ENCODE assay signal across 15 cellular contexts in genomic region chr20:63859166-63859699, GRCh38. TPM values are rescaled to one million over a fixed set of nuclear protein-coding genes. Genes with fewer than 3 reads are reported as not detected.
DNase-seq lines count a peak whose midpoint lies in the region; ATAC-seq, FAIRE-seq and TF ChIP-seq lines count a peak whose summit lies in the region.
"Had no signal": no experiment of that assay in that cellular context is flagged by ENCODE, and none has a peak within 500 bp of the region (broad histone marks: within the 10 kb centered on the region; RNA-seq: fewer than 3 reads in every experiment).

No MANE protein-coding gene starts in this region.

- H3K27ac ChIP-seq in HepG2 (ENCODE audit: extremely low read length, insufficient read depth, low read length): peak overlapping the region; percentile 47
- no peak overlapping the region for H3K27ac ChIP-seq in right lobe of liver
- H3K27ac ChIP-seq in uterus: peak overlapping the region; percentile 58 to 78
- H3K27ac ChIP-seq: tibial artery had no signal

- no peaks in the 10 kb centered on the region for H3K9me3 Mint-ChIP-seq in chondrocyte (ENCODE audit: low read depth)
- H3K9me3 Mint-ChIP-seq in naive thymus-derived CD8-positive, alpha-beta T cell: no peaks in the 10 kb centered on the region
- H3K9me3 Mint-ChIP-seq in natural killer cell: no peaks in the 10 kb centered on the region

- H3K36me3 ChIP-seq in HepG2 (replicated peaks in 1 of 2; ENCODE audit: control insufficient read depth in 1 of 2, insufficient read depth in 2 of 2, low read length in 2 of 2) (peaks cover 0 to 2% of the 10 kb centered on the region in 2 experiments; a peak in 1 of 5 replicates), right lobe of liver (peaks cover 0 to 8% (median 0%) of the 10 kb centered on the region in 4 donors), uterus (no peaks in the 10 kb centered on the region)

- H3K27ac Mint-ChIP-seq in chondrocyte (ENCODE audit: unreplicated experiment) (peak overlapping the region; percentile 41), natural killer cell (peak overlapping the region in 1 of 2 donors; percentile 40)
- H3K27ac Mint-ChIP-seq in naive thymus-derived CD8-positive, alpha-beta T cell: peak overlapping the region; percentile 77 to 94 (median 89)

- TF ChIP-seq EP300 in HepG2 (IDR thresholded peaks at IDR 0.05; ENCODE audit: low read depth in 2 of 2, low read length in 2 of 2): no peak
- no peak; the same call in 1 of the 2 replicates for TF ChIP-seq EP300 in HepG2 (CRISPR knock-in tag; IDR thresholded peaks at IDR 0.05; ENCODE audit: borderline replicate concordance)

- peaks cover 2% of the 10 kb centered on the region for H3K79me2 ChIP-seq in HepG2 (ENCODE audit: insufficient read depth, low read length)

- peak in 1 of 2 experiments; percentile 32; a peak in 1 of 4 replicates for TF ChIP-seq POLR2A in HepG2 (IDR thresholded peaks at IDR 0.05; ENCODE audit: insufficient read depth in 1 of 2, low read depth in 2 of 2, low read length in 2 of 2)
- TF ChIP-seq POLR2A in right lobe of liver (IDR thresholded peaks at IDR 0.05): no peak
- no peak for TF ChIP-seq POLR2A in uterus (IDR thresholded peaks at IDR 0.05)

- peaks cover 3 to 11% of the 10 kb centered on the region in 2 experiments; a peak in 4 of 5 replicates for H3K27me3 ChIP-seq in HepG2 (ENCODE audit: control insufficient read depth in 1 of 2, insufficient read depth in 2 of 2, low read length in 2 of 2)
- no peaks in the 10 kb centered on the region for H3K27me3 ChIP-seq in right lobe of liver
- no peaks in the 10 kb centered on the region for H3K27me3 ChIP-seq in uterus

- no peak for FAIRE-seq in HepG2 (lab: Jason Lieb, UNC)

- BruUV-seq in HepG2 (replicated peaks; lab: Mats Ljungman, UMichigan): no TSS peak

- peak overlapping the region; percentile 87 for H3K4me2 ChIP-seq in HepG2 (ENCODE audit: low read depth, low read length)

- peak overlapping the region; percentile 42 to 65 (median 46) for H3K4me3 ChIP-seq in HepG2 (replicated peaks in 1 of 3; ENCODE audit: insufficient read depth in 1 of 3, low read depth in 2 of 3, low read length in 3 of 3)
- H3K4me3 ChIP-seq in right lobe of liver: no peak overlapping the region
- no peak overlapping the region for H3K4me3 ChIP-seq in uterus
- H3K4me3 ChIP-seq: tibial artery had no signal

- ATAC-seq in HepG2 (no peak; the same call in 2 of the 3 replicates), right lobe of liver (no peak), natural killer cell (no peak)
- no peak for ATAC-seq in naive thymus-derived CD8-positive, alpha-beta T cell

- intact Hi-C loops in HepG2 (cut with micrococcal nuclease; ENCODE audit: unreplicated experiment) (no loop called here), right lobe of liver (cut with DNase I) (no loop called here), uterus (cut with DNase I; ENCODE audit: low total_unique reads) (no loop called here), natural killer cell (cut with micrococcal nuclease) (no loop called here)

- in situ Hi-C loops in HepG2 (cut with HindIII; ENCODE audit: extremely low pct_ligation_motif_present, low pct_unique_long_range_greater_than_20kb): loop anchor here (5.0 kb wide), 3 partner anchors 37 to 152 kb away; partner anchors contain the start of genes ARFRP1 and ZGPAT

- TF ChIP-seq CTCF in HepG2 (CRISPR knock-in tag; IDR thresholded peaks at IDR 0.05) (no peak), right lobe of liver (IDR thresholded peaks at IDR 0.05) (no peak), chondrocyte (IDR thresholded peaks at IDR 0.05) (no peak), uterus (IDR thresholded peaks at IDR 0.05) (no peak), natural killer cell (IDR thresholded peaks at IDR 0.05) (no peak)

- H3K36me3 Mint-ChIP-seq in chondrocyte (ENCODE audit: low read depth) (peaks cover 2% of the 10 kb centered on the region), natural killer cell (no peaks in the 10 kb centered on the region)
- H3K36me3 Mint-ChIP-seq in naive thymus-derived CD8-positive, alpha-beta T cell: peaks cover 0 to 8% (median 6%) of the 10 kb centered on the region in 3 donors

- H3K9me3 ChIP-seq in HepG2 (ENCODE audit: low read length) (no peaks in the 10 kb centered on the region), right lobe of liver (no peaks in the 10 kb centered on the region), uterus (no peaks in the 10 kb centered on the region)
- H3K9me3 ChIP-seq: tibial artery had no signal

- no peak overlapping the region for H3K4me3 Mint-ChIP-seq in chondrocyte (ENCODE audit: unreplicated experiment)
- H3K4me3 Mint-ChIP-seq in naive thymus-derived CD8-positive, alpha-beta T cell: peak overlapping the region; percentile 52 to 85 (median 74)
- no peak overlapping the region for H3K4me3 Mint-ChIP-seq in natural killer cell

- H3K4me1 Mint-ChIP-seq in chondrocyte (ENCODE audit: low read depth) (peaks cover 33% of the 10 kb centered on the region), natural killer cell (peaks cover 13 to 39% of the 10 kb centered on the region in 2 donors)
- H3K4me1 Mint-ChIP-seq in naive thymus-derived CD8-positive, alpha-beta T cell: peaks cover 21 to 50% (median 46%) of the 10 kb centered on the region in 4 donors

- H4K20me1 ChIP-seq in HepG2 (ENCODE audit: insufficient read depth, low read length): no peaks in the 10 kb centered on the region

- POLR2A ChIA-PET in HepG2 (lab: Yijun Ruan, JAX): interaction anchor here (0.9 to 1.6 kb wide), 11 partner anchors 11 to 224 kb away, joined by 3 to 15 read pairs (median 4); partner anchors contain the start of genes ARFRP1, SLC2A4RG and ZGPAT
- POLR2A ChIA-PET in naive thymus-derived CD8-positive, alpha-beta T cell (lab: Charles Lee): interaction anchor here (0.6 to 1.3 kb wide), 3 partner anchors 109 to 338 kb away, joined by 3 read pairs; partner anchors contain the start of gene PPDPF

- no peak for TF ChIP-seq RAD21 in HepG2 (CRISPR knock-in tag; IDR thresholded peaks at IDR 0.05)

- H3K4me1 ChIP-seq in HepG2 (ENCODE audit: insufficient read depth, low read length): peaks cover 66% of the 10 kb centered on the region
- H3K4me1 ChIP-seq in right lobe of liver: peaks cover 0 to 9% (median 5%) of the 10 kb centered on the region in 4 donors
- peaks cover 0 to 40% of the 10 kb centered on the region in 2 donors for H3K4me1 ChIP-seq in uterus

- DNase-seq in HepG2 (ENCODE audit: low spot score): no peak
- no peak for DNase-seq in right lobe of liver
- DNase-seq in chondrocyte (ENCODE audit: low spot score): no peak
- DNase-seq in naive thymus-derived CD8-positive, alpha-beta T cell: no peak
- no peak for DNase-seq in uterus
- DNase-seq in natural killer cell: no peak
- no peak for DNase-seq in activated gamma-delta T cell treated with Interleukin-2 at 50 U/mL for 16 hours
- DNase-seq in DMS114 treated with DMSO at 0.1 percent for 48 hours (lab: John Stamatoyannopoulos, UW; ENCODE audit: unreplicated experiment): no peak
- DNase-seq: activated T-cell treated with anti-CD3 and anti-CD28 coated beads for 4 hours; AML-193; NCI-H2171 treated with DMSO at 0.1 percent for 48 hours; stimulated activated CD4-positive, alpha-beta T cell treated with anti-CD3 and anti-CD28 coated beads, Interleukin-4, amount 100 ng/mL, for 1 hour; tibial artery had no signal

- 54% methylated on average over 7 of the region's 7 CpGs for WGBS in HepG2 (ENCODE audit: low lambda C conversion rate)
- 70% methylated on average over 2 of the region's 7 CpGs for WGBS in right lobe of liver (ENCODE audit: insufficient coverage, low coverage, low lambda C conversion rate, missing lambda C conversion rate)

- H2AFZ ChIP-seq in HepG2 (ENCODE audit: low read length): no peak overlapping the region

- H3K9ac ChIP-seq in HepG2 (ENCODE audit: insufficient read depth, low read depth, low read length): peak overlapping the region; percentile 60

- CTCF ChIA-PET in HepG2 (lab: Yijun Ruan, JAX; ENCODE audit: low intra/inter-chr PET ratio, low total read pairs): interaction anchor here (1.3 to 1.4 kb wide), 2 partner anchors 73 to 153 kb away, joined by 4 to 5 read pairs; no protein-coding TSS in a partner anchor

- no peaks in the 10 kb centered on the region for H3K27me3 Mint-ChIP-seq in chondrocyte (ENCODE audit: low read depth)
- H3K27me3 Mint-ChIP-seq in naive thymus-derived CD8-positive, alpha-beta T cell: no peaks in the 10 kb centered on the region
- H3K27me3 Mint-ChIP-seq in natural killer cell (ENCODE audit: low read depth in 2 of 2): no peaks in the 10 kb centered on the region

RNA-seq across cellular contexts. Expression of gene ABHD16B, which starts 2.1 kb away (rescaled TPM):
- total RNA-seq in HepG2 (2016; rRNA removed; fragmentation: Illumina TruSeq; extraction: Trizol) (not detected in 2 replicates), right lobe of liver (not detected), chondrocyte (not detected in 3 replicates), uterus (not detected), natural killer cell (not detected)
- total RNA-seq in HepG2 (2016; cell fraction: cytosol; rRNA removed; fragmentation: Illumina TruSeq; extraction: Trizol; ENCODE audit: low read depth): not detected in 2 replicates
- not detected in 2 replicates for total RNA-seq in HepG2 (2016; cell fraction: insoluble cytoplasmic fraction; rRNA removed; fragmentation: Illumina TruSeq; extraction: Trizol)
- not detected in 2 replicates for total RNA-seq in HepG2 (2016; cell fraction: membrane; rRNA removed; fragmentation: Illumina TruSeq; extraction: Trizol)
- not detected in 2 replicates for total RNA-seq in HepG2 (2016; cell fraction: nucleus; rRNA removed; fragmentation: Illumina TruSeq; extraction: Trizol)
- polyA plus RNA-seq in HepG2 (2011; rRNA removed): not detected in 2 replicates
- not detected in 2 replicates for polyA plus RNA-seq in HepG2 (2011; cell fraction: cytosol; rRNA removed)
- polyA plus RNA-seq in HepG2 (2011; cell fraction: nucleus; rRNA removed): not detected in 2 replicates
- polyA plus RNA-seq in HepG2 (2012): not detected in 2 replicates
- polyA plus RNA-seq in HepG2 (2016; cell fraction: cytosol; fragmentation: Illumina TruSeq; extraction: Trizol; ENCODE audit: low read depth): not detected in 2 replicates
- not detected in 2 replicates for polyA plus RNA-seq in HepG2 (2016; cell fraction: insoluble cytoplasmic fraction; fragmentation: Illumina TruSeq; extraction: Trizol; ENCODE audit: low read depth)
- polyA plus RNA-seq in HepG2 (2016; cell fraction: membrane; fragmentation: Illumina TruSeq; extraction: Trizol; ENCODE audit: low read depth): not detected in 2 replicates
- polyA plus RNA-seq in HepG2 (2016; cell fraction: nucleus; fragmentation: Illumina TruSeq; extraction: Trizol; ENCODE audit: insufficient read depth, low read depth): not detected in 2 replicates
- polyA minus RNA-seq in HepG2 (2011; rRNA and poly(A)+ RNA removed; ENCODE audit: low replicate concordance): not detected in 2 replicates
- polyA minus RNA-seq in HepG2 (2011; cell fraction: cytosol; rRNA and poly(A)+ RNA removed): not detected in 2 replicates
- polyA minus RNA-seq in HepG2 (2011; cell fraction: nucleus; rRNA and poly(A)+ RNA removed): not detected in 2 replicates
- total RNA-seq in naive thymus-derived CD8-positive, alpha-beta T cell: not detected
- under 1 TPM; 0.29 to 0.60 (median 0.57) TPM for polyA plus RNA-seq in naive thymus-derived CD8-positive, alpha-beta T cell
- total RNA-seq: glomerular endothelial cell, myocyte had no signal

RNA-seq across cellular contexts. Expression of gene TPD52L2, which starts 5.8 kb away (rescaled TPM):
- total RNA-seq in HepG2 (2016; rRNA removed; fragmentation: Illumina TruSeq; extraction: Trizol) (156 and 187 TPM in 2 replicates), right lobe of liver (10 to 100 TPM; 20.1 to 46.8 (median 30.5) TPM), chondrocyte (102 to 141 TPM (median 138 TPM) in 3 replicates), uterus (10 to 100 TPM; 44.1 to 77.8 (median 62.0) TPM), natural killer cell (10 to 100 TPM; 36.8 to 47.2 (median 45.1) TPM)
- total RNA-seq in HepG2 (2016; cell fraction: cytosol; rRNA removed; fragmentation: Illumina TruSeq; extraction: Trizol; ENCODE audit: low read depth): 17.3 and 18.9 TPM in 2 replicates
- total RNA-seq in HepG2 (2016; cell fraction: insoluble cytoplasmic fraction; rRNA removed; fragmentation: Illumina TruSeq; extraction: Trizol): 159 and 183 TPM in 2 replicates
- 68.0 and 74.8 TPM in 2 replicates for total RNA-seq in HepG2 (2016; cell fraction: membrane; rRNA removed; fragmentation: Illumina TruSeq; extraction: Trizol)
- total RNA-seq in HepG2 (2016; cell fraction: nucleus; rRNA removed; fragmentation: Illumina TruSeq; extraction: Trizol): 80.6 and 85.7 TPM in 2 replicates
- 184 and 198 TPM in 2 replicates for polyA plus RNA-seq in HepG2 (2011; rRNA removed)
- polyA plus RNA-seq in HepG2 (2011; cell fraction: cytosol; rRNA removed): 197 and 204 TPM in 2 replicates
- polyA plus RNA-seq in HepG2 (2011; cell fraction: nucleus; rRNA removed): 163 and 169 TPM in 2 replicates
- polyA plus RNA-seq in HepG2 (2012): 96.3 and 115 TPM in 2 replicates
- polyA plus RNA-seq in HepG2 (2016; cell fraction: cytosol; fragmentation: Illumina TruSeq; extraction: Trizol; ENCODE audit: low read depth): 18.7 and 19.4 TPM in 2 replicates
- 188 and 207 TPM in 2 replicates for polyA plus RNA-seq in HepG2 (2016; cell fraction: insoluble cytoplasmic fraction; fragmentation: Illumina TruSeq; extraction: Trizol; ENCODE audit: low read depth)
- polyA plus RNA-seq in HepG2 (2016; cell fraction: membrane; fragmentation: Illumina TruSeq; extraction: Trizol; ENCODE audit: low read depth): 59.6 and 59.7 TPM in 2 replicates
- polyA plus RNA-seq in HepG2 (2016; cell fraction: nucleus; fragmentation: Illumina TruSeq; extraction: Trizol; ENCODE audit: insufficient read depth, low read depth): 162 and 173 TPM in 2 replicates
- polyA minus RNA-seq in HepG2 (2011; rRNA and poly(A)+ RNA removed; ENCODE audit: low replicate concordance): 128 and 150 TPM in 2 replicates
- polyA minus RNA-seq in HepG2 (2011; cell fraction: cytosol; rRNA and poly(A)+ RNA removed): 114 and 118 TPM in 2 replicates
- polyA minus RNA-seq in HepG2 (2011; cell fraction: nucleus; rRNA and poly(A)+ RNA removed): 47.3 and 56.6 TPM in 2 replicates
- total RNA-seq in naive thymus-derived CD8-positive, alpha-beta T cell: 10 to 100 TPM; 39.3 to 42.0 TPM
- polyA plus RNA-seq in naive thymus-derived CD8-positive, alpha-beta T cell: 10 to 100 TPM; 56.4 to 79.0 (median 68.3) TPM

RNA-seq across cellular contexts. Expression of gene ZBTB46, which starts 28.2 kb away (rescaled TPM):
- total RNA-seq in HepG2 (2016; rRNA removed; fragmentation: Illumina TruSeq; extraction: Trizol): 10.9 and 13.5 TPM in 2 replicates
- total RNA-seq in HepG2 (2016; cell fraction: cytosol; rRNA removed; fragmentation: Illumina TruSeq; extraction: Trizol; ENCODE audit: low read depth): 74.9 and 80.6 TPM in 2 replicates
- 10.9 and 15.4 TPM in 2 replicates for total RNA-seq in HepG2 (2016; cell fraction: insoluble cytoplasmic fraction; rRNA removed; fragmentation: Illumina TruSeq; extraction: Trizol)
- 51.8 and 55.2 TPM in 2 replicates for total RNA-seq in HepG2 (2016; cell fraction: membrane; rRNA removed; fragmentation: Illumina TruSeq; extraction: Trizol)
- total RNA-seq in HepG2 (2016; cell fraction: nucleus; rRNA removed; fragmentation: Illumina TruSeq; extraction: Trizol): 8.7 and 9.2 TPM in 2 replicates
- polyA plus RNA-seq in HepG2 (2011; rRNA removed): 1.6 and 2.7 TPM in 2 replicates
- polyA plus RNA-seq in HepG2 (2011; cell fraction: cytosol; rRNA removed): 1.6 and 2.0 TPM in 2 replicates
- 7.2 and 7.6 TPM in 2 replicates for polyA plus RNA-seq in HepG2 (2011; cell fraction: nucleus; rRNA removed)
- polyA plus RNA-seq in HepG2 (2012): 3.8 and 5.3 TPM in 2 replicates
- 0.45 and 0.85 TPM in 2 replicates for polyA plus RNA-seq in HepG2 (2016; cell fraction: cytosol; fragmentation: Illumina TruSeq; extraction: Trizol; ENCODE audit: low read depth)
- 3.9 and 4.2 TPM in 2 replicates for polyA plus RNA-seq in HepG2 (2016; cell fraction: insoluble cytoplasmic fraction; fragmentation: Illumina TruSeq; extraction: Trizol; ENCODE audit: low read depth)
- polyA plus RNA-seq in HepG2 (2016; cell fraction: membrane; fragmentation: Illumina TruSeq; extraction: Trizol; ENCODE audit: low read depth): 1.4 and 1.5 TPM in 2 replicates
- 7.1 and 7.5 TPM in 2 replicates for polyA plus RNA-seq in HepG2 (2016; cell fraction: nucleus; fragmentation: Illumina TruSeq; extraction: Trizol; ENCODE audit: insufficient read depth, low read depth)
- 18.8 and 33.6 TPM in 2 replicates for polyA minus RNA-seq in HepG2 (2011; rRNA and poly(A)+ RNA removed; ENCODE audit: low replicate concordance)
- 8.3 and 9.0 TPM in 2 replicates for polyA minus RNA-seq in HepG2 (2011; cell fraction: cytosol; rRNA and poly(A)+ RNA removed)
- polyA minus RNA-seq in HepG2 (2011; cell fraction: nucleus; rRNA and poly(A)+ RNA removed): 5.4 and 9.1 TPM in 2 replicates
- 1 to 10 TPM; 1.2 to 4.2 (median 2.4) TPM for total RNA-seq in right lobe of liver
- 5.9 to 8.3 TPM (median 6.0 TPM) in 3 replicates for total RNA-seq in chondrocyte
- not detected for total RNA-seq in naive thymus-derived CD8-positive, alpha-beta T cell
- under 1 TPM; 0.06 to 0.08 (median 0.06) TPM for polyA plus RNA-seq in naive thymus-derived CD8-positive, alpha-beta T cell
- 10 to 100 TPM in 3 of 4 donors, 1 to 10 TPM in 1; 5.0 to 62.8 (median 38.8) TPM for total RNA-seq in uterus
- total RNA-seq in natural killer cell: 1 to 10 TPM; 1.1 TPM

RNA-seq across cellular contexts. Expression of gene DNAJC5, which starts 35.7 kb away (rescaled TPM):
- total RNA-seq in HepG2 (2016; rRNA removed; fragmentation: Illumina TruSeq; extraction: Trizol) (54.3 and 64.5 TPM in 2 replicates), right lobe of liver (10 to 100 TPM; 10.7 to 26.0 (median 15.1) TPM), chondrocyte (44.2 to 46.6 TPM (median 45.1 TPM) in 3 replicates), uterus (10 to 100 TPM; 10.9 to 39.8 (median 25.6) TPM), natural killer cell (10 to 100 TPM; 27.5 to 45.1 (median 42.8) TPM)
- total RNA-seq in HepG2 (2016; cell fraction: cytosol; rRNA removed; fragmentation: Illumina TruSeq; extraction: Trizol; ENCODE audit: low read depth): 11.9 and 12.0 TPM in 2 replicates
- 48.4 and 65.4 TPM in 2 replicates for total RNA-seq in HepG2 (2016; cell fraction: insoluble cytoplasmic fraction; rRNA removed; fragmentation: Illumina TruSeq; extraction: Trizol)
- total RNA-seq in HepG2 (2016; cell fraction: membrane; rRNA removed; fragmentation: Illumina TruSeq; extraction: Trizol): 20.9 and 21.3 TPM in 2 replicates
- 36.9 and 44.3 TPM in 2 replicates for total RNA-seq in HepG2 (2016; cell fraction: nucleus; rRNA removed; fragmentation: Illumina TruSeq; extraction: Trizol)
- 42.8 and 51.8 TPM in 2 replicates for polyA plus RNA-seq in HepG2 (2011; rRNA removed)
- 50.7 and 53.5 TPM in 2 replicates for polyA plus RNA-seq in HepG2 (2011; cell fraction: cytosol; rRNA removed)
- polyA plus RNA-seq in HepG2 (2011; cell fraction: nucleus; rRNA removed): 53.1 and 56.7 TPM in 2 replicates
- polyA plus RNA-seq in HepG2 (2012): 35.9 and 42.1 TPM in 2 replicates
- 6.9 and 7.7 TPM in 2 replicates for polyA plus RNA-seq in HepG2 (2016; cell fraction: cytosol; fragmentation: Illumina TruSeq; extraction: Trizol; ENCODE audit: low read depth)
- 37.7 and 43.6 TPM in 2 replicates for polyA plus RNA-seq in HepG2 (2016; cell fraction: insoluble cytoplasmic fraction; fragmentation: Illumina TruSeq; extraction: Trizol; ENCODE audit: low read depth)
- polyA plus RNA-seq in HepG2 (2016; cell fraction: membrane; fragmentation: Illumina TruSeq; extraction: Trizol; ENCODE audit: low read depth): 11.5 and 11.7 TPM in 2 replicates
- 52.1 and 53.7 TPM in 2 replicates for polyA plus RNA-seq in HepG2 (2016; cell fraction: nucleus; fragmentation: Illumina TruSeq; extraction: Trizol; ENCODE audit: insufficient read depth, low read depth)
- 45.9 and 137 TPM in 2 replicates for polyA minus RNA-seq in HepG2 (2011; rRNA and poly(A)+ RNA removed; ENCODE audit: low replicate concordance)
- 49.8 and 50.2 TPM in 2 replicates for polyA minus RNA-seq in HepG2 (2011; cell fraction: cytosol; rRNA and poly(A)+ RNA removed)
- polyA minus RNA-seq in HepG2 (2011; cell fraction: nucleus; rRNA and poly(A)+ RNA removed): 27.8 and 28.3 TPM in 2 replicates
- total RNA-seq in naive thymus-derived CD8-positive, alpha-beta T cell: 10 to 100 TPM; 51.8 to 52.9 TPM
- polyA plus RNA-seq in naive thymus-derived CD8-positive, alpha-beta T cell: 1 to 10 TPM; 4.7 to 7.1 (median 6.7) TPM

Comparison
In these comparisons a context has a peak if more than half of its experiments do, and no peak if none do; other contexts are left out.
1. H3K27ac ChIP-seq: peak in HepG2 (single experiment) and uterus (2 of 2); none in right lobe of liver (0 of 3).
2. H3K4me3 ChIP-seq: peak in HepG2 (3 of 3); none in right lobe of liver (0 of 3) and uterus (0 of 2).
3. H3K4me3 Mint-ChIP-seq: peak in naive thymus-derived CD8-positive, alpha-beta T cell (10 of 10); none in chondrocyte (single experiment) and natural killer cell (single experiment).